Comparison of ENCODE assay signal across 12 cellular contexts in genomic region chr15:40932146-40932545, GRCh38. TPM values are rescaled to one million over a fixed set of nuclear protein-coding genes. Genes with fewer than 3 reads are reported as not detected.
DNase-seq lines count a peak whose midpoint lies in the region; ATAC-seq, FAIRE-seq and TF ChIP-seq lines count a peak whose summit lies in the region.
"Had no signal": no experiment of that assay in that cellular context is flagged by ENCODE, and none has a peak within 500 bp of the region (broad histone marks: within the 10 kb centered on the region; RNA-seq: fewer than 3 reads in every experiment).

No MANE protein-coding gene starts in this region.

- FAIRE-seq in GM18507 (lab: Jason Lieb, UNC) = peak; percentile 53

- intact Hi-C loops in mucosa of descending colon (cut with DNase I, micrococcal nuclease) = no loop called here
- intact Hi-C loops in posterior vena cava (cut with DNase I) = no loop called here

- ATAC-seq in mucosa of descending colon (peak; percentile 9), GM18858 (IDR thresholded peaks at IDR 0.05; ENCODE audit: unreplicated experiment) (no peak), HG02759 (IDR thresholded peaks at IDR 0.05; ENCODE audit: unreplicated experiment) (no peak)

- H3K4me3 ChIP-seq in Peyer's patch (peak overlapping the region in 2 of 4 donors; percentile 58 to 68), mucosa of descending colon (no peak overlapping the region)
- H3K4me3 ChIP-seq: smooth muscle cell had no signal

- H3K4me1 ChIP-seq in Peyer's patch (peaks cover 5 to 59% (median 32%) of the 10 kb centered on the region in 4 donors), mucosa of descending colon (ENCODE audit: low read depth) (peaks cover 45% of the 10 kb centered on the region)

- peak overlapping the region in 3 of 4 donors; percentile 46 to 72 (median 61) for H3K27ac ChIP-seq in Peyer's patch
- H3K27ac ChIP-seq: RWPE1 had no signal

- H3K36me3 ChIP-seq in Peyer's patch = peaks cover 0 to 27% (median 0%) of the 10 kb centered on the region in 3 donors
- no peaks in the 10 kb centered on the region for H3K36me3 ChIP-seq in mucosa of descending colon (ENCODE audit: low read depth)

- peak; percentile 28 for DNase-seq in COR-L47 (lab: John Stamatoyannopoulos, UW)
- DNase-seq in GM18507 (ENCODE audit: extremely low spot score, insufficient read length, low read depth) = no peak
- DNase-seq in Peyer's patch = no peak
- peak in 2 of 3 donors; percentile 65 to 68 for DNase-seq in mucosa of descending colon
- no peak for DNase-seq in posterior vena cava (ENCODE audit: low spot score)
- DNase-seq in HuH-7 (ENCODE audit: low spot score) = no peak
- DNase-seq: activated CD4-positive, alpha-beta T cell treated with anti-CD3 and anti-CD28 coated beads, Interleukin-2, amount 10 ng/mL, durations not matched to agents 7 days and 5 days; activated naive CD4-positive, alpha-beta T cell treated with anti-CD3 and anti-CD28 coated beads for 36 hours had no signal

- no peaks in the 10 kb centered on the region for H3K27me3 ChIP-seq in Peyer's patch

- TF ChIP-seq POLR2A in Peyer's patch (IDR thresholded peaks at IDR 0.05) = no peak

- TF ChIP-seq CTCF in Peyer's patch (IDR thresholded peaks at IDR 0.05) = no peak
- TF ChIP-seq CTCF in mucosa of descending colon (IDR thresholded peaks at IDR 0.05) = no peak

- H3K9me3 ChIP-seq in Peyer's patch = no peaks in the 10 kb centered on the region
- no peaks in the 10 kb centered on the region for H3K9me3 ChIP-seq in mucosa of descending colon

RNA-seq across cellular contexts. Expression of gene DLL4, which starts 3.0 kb away (rescaled TPM):
- 10 to 100 TPM in 3 of 4 donors, 1 to 10 TPM in 1; 7.8 to 15.3 (median 12.3) TPM for total RNA-seq in Peyer's patch
- total RNA-seq in mucosa of descending colon = 10 to 100 TPM in 2 of 3 donors, 1 to 10 TPM in 1; 9.4 to 23.0 (median 15.6) TPM
- total RNA-seq in posterior vena cava = 1 to 10 TPM; 7.4 to 9.8 TPM
- total RNA-seq: activated CD4-positive, alpha-beta T cell treated with anti-CD3 and anti-CD28 coated beads, Interleukin-2, amount 10 ng/mL, durations not matched to agents 7 days and 5 days; smooth muscle cell had no signal

RNA-seq across cellular contexts. Expression of gene CHAC1, which starts 21.1 kb away (rescaled TPM):
- total RNA-seq in Peyer's patch (1 to 10 TPM in 1 of 4 donors, not detected in 3; 2.4 TPM), mucosa of descending colon (1 to 10 TPM in 2 of 3 donors, under 1 TPM in 1; 0.69 to 3.1 (median 2.6) TPM), posterior vena cava (1 to 10 TPM; 1.5 to 3.9 TPM)

RNA-seq across cellular contexts. Expression of gene VPS18, which starts 37.9 kb away (rescaled TPM):
- total RNA-seq in Peyer's patch (10 to 100 TPM; 15.7 to 26.8 (median 23.8) TPM), mucosa of descending colon (10 to 100 TPM; 14.1 to 21.1 (median 18.0) TPM), posterior vena cava (10 to 100 TPM; 21.9 to 23.3 TPM)

RNA-seq across cellular contexts. Expression of gene RHOV, which starts 58.1 kb away (rescaled TPM):
- total RNA-seq in Peyer's patch (1 to 10 TPM in 1 of 4 donors, under 1 TPM in 2, not detected in 1; 0.67 to 1.6 (median 0.88) TPM), mucosa of descending colon (1 to 10 TPM; 1.6 to 6.2 (median 3.5) TPM), posterior vena cava (not detected)
- total RNA-seq: activated CD4-positive, alpha-beta T cell treated with anti-CD3 and anti-CD28 coated beads, Interleukin-2, amount 10 ng/mL, durations not matched to agents 7 days and 5 days had no signal

Comparison
In these comparisons a context has a peak if more than half of its experiments do, and no peak if none do; other contexts are left out.
1. DNase-seq: peak in COR-L47 (single experiment) and mucosa of descending colon (2 of 3); none in GM18507 (single experiment), Peyer's patch (0 of 3), posterior vena cava (single experiment) and HuH-7 (single experiment).